ENCODE assay signal across 10 cellular contexts in the genomic region with DNA sequence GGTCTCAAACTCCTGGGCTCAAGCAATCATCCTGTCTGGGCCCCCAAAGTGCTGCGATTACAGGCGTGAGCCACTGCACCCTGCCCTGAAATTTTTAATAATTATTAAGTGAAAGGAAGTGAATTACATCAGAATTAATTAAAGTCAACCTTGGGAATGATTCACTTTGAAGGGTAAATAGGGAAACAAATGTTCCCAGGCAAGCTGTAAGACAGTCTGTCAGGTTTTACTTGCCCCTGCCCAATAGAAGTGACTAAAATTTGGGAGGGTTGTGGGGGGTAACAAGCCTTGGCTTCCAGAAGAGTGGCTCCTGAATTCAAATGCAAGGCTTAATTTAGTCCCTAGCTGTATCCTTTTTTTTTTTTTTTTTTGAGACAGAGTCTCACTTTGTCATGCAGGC. TPM values are rescaled to one million over a fixed set of nuclear protein-coding genes. Genes with fewer than 3 reads are reported as not detected.
"Had no signal": no experiment of that assay in that cellular context is flagged by ENCODE, and none has a peak within 500 bp of the region (broad histone marks: within the 10 kb centered on the region; RNA-seq: fewer than 3 reads in every experiment).

No MANE protein-coding gene starts in this region.

- H3K4me3 ChIP-seq: GM23248, HAP-1 had no signal

- H3K36me3 ChIP-seq: HAP-1 had no signal

- H3K27ac ChIP-seq: GM23248, HL-60 had no signal

- H3K9me3 ChIP-seq: HAP-1 had no signal

- DNase-seq: GM23248, GOT3, H7, HFFc6, KBM-7 had no signal

- ATAC-seq: HCT116, HepG2 had no signal

- H3K9ac ChIP-seq: GM23248 had no signal

- H2AFZ ChIP-seq: GM23248 had no signal

RNA-seq across cellular contexts. Expression of a gene that starts 1.3 kb away (rescaled TPM):
- total RNA-seq: GM23248, HepG2, HFFc6, HT1080 had no signal
- polyA plus RNA-seq: GM23248, HepG2 had no signal
